In genomic region chr3:54223063-54223462, GRCh38 we compare ENCODE assay signal across 22 cellular contexts.
"Had no signal": no experiment of that assay in that cellular context is flagged by ENCODE, and none has a peak within 500 bp of the region (broad histone marks: within the 10 kb centered on the region; RNA-seq: fewer than 3 reads in every experiment).

No MANE protein-coding gene starts in this region.

- H3K9me3 ChIP-seq: adrenal gland, body of pancreas, left ventricle myocardium inferior, stomach, thyroid gland, upper lobe of right lung had no signal

- H3K27ac ChIP-seq: adrenal gland, body of pancreas, left ventricle myocardium inferior, stomach, thyroid gland, upper lobe of right lung, VCaP had no signal

- DNase-seq: activated CD4-positive, alpha-beta T cell treated with anti-CD3 and anti-CD28 coated beads for 48 hours; activated CD4-positive, alpha-beta T cell treated with anti-CD3 and anti-CD28 coated beads, Interleukin-2, amount 50 U/mL, for 48 hours; activated CD8-positive, alpha-beta memory T cell treated with anti-CD3 and anti-CD28 coated beads for 24 hours; activated effector memory CD4-positive, alpha-beta T cell treated with anti-CD3 and anti-CD28 coated beads, Interleukin-2, amount 50 U/mL, for 16 hours; activated naive CD4-positive, alpha-beta T cell treated with anti-CD3 and anti-CD28 coated beads for 36 hours; activated naive CD8-positive, alpha-beta T cell treated with anti-CD3 and anti-CD28 coated beads for 36 hours; activated T-cell treated with anti-CD3 and anti-CD28 coated beads, Interleukin-2, amount 50 U/mL, for 1 hour; adrenal gland; aorta; body of pancreas; dermis blood vessel endothelial cell; effector CD4-positive, alpha-beta T cell; left ventricle myocardium inferior; posterior cingulate gyrus; right cardiac atrium; stimulated activated CD4-positive, alpha-beta T cell treated with anti-CD3 and anti-CD28 coated beads, Interleukin-15, amount 100 ng/mL, for 24 hours; stimulated activated CD4-positive, alpha-beta T cell treated with anti-CD3 and anti-CD28 coated beads, Interleukin-2, amount 100 ng/mL, for 24 hours; stimulated activated naive B cell treated with anti-CD40 and anti-IgM and Interleukin-4, amounts not matched to agents 10 μg/mL and 1 μg/mL and 100 μg/mL, for 72 hours; stomach; thyroid gland; upper lobe of right lung had no signal

- H3K36me3 ChIP-seq: adrenal gland, left ventricle myocardium inferior, stomach, thyroid gland, upper lobe of right lung had no signal

- H3K4me3 ChIP-seq: adrenal gland, body of pancreas, left ventricle myocardium inferior, stomach, thyroid gland, upper lobe of right lung had no signal

- H3K4me1 ChIP-seq: adrenal gland, body of pancreas, left ventricle myocardium inferior, stomach, thyroid gland, upper lobe of right lung had no signal

- ATAC-seq: body of pancreas; right cardiac atrium; stimulated activated naive B cell treated with anti-CD40 and anti-IgM and Interleukin-4, amounts not matched to agents 10 μg/mL and 1 μg/mL and 100 μg/mL, for 72 hours; upper lobe of right lung had no signal
